Comparison of ENCODE assay signal across 19 cellular contexts in the genomic region with DNA sequence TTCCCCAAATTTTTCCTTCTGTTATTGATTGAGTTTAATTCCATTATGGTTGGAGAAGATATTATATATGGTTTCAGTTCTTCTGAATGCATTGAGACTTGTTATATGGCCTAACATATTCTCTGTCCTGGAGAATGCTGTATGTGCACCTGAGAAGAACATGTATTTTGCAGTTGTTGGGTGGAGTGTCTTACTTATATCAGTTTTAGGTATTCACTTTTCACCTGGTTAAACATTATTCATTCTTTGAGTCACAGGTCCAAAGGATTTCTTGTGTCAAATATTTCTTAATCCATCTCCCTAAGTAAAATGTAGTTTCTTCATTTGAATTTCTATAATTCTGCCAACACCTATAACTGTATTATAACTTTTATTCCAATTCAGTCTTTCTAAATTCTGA. TPM values are rescaled to one million over a fixed set of nuclear protein-coding genes. Genes with fewer than 3 reads are reported as not detected.
A peak's percentile ranks its signal among the peaks of the same experiment; 100 is the strongest.
DNase-seq lines count a peak whose midpoint lies in the region; FAIRE-seq and TF ChIP-seq lines count a peak whose summit lies in the region.
"Had no signal": no experiment of that assay in that cellular context is flagged by ENCODE, and none has a peak within 500 bp of the region (broad histone marks: within the 10 kb centered on the region; RNA-seq: fewer than 3 reads in every experiment).

No MANE protein-coding gene starts in this region.

- intact Hi-C loops in CD4-positive, alpha-beta memory T cell (cut with micrococcal nuclease), result no loop called here

- POLR2A ChIA-PET in CD8-positive, alpha-beta memory T cell (lab: Charles Lee), result no interaction called here
- POLR2A ChIA-PET in GM10248 (lab: Yijun Ruan, JAX), result no interaction called here
- POLR2A ChIA-PET in CD4-positive, alpha-beta memory T cell (lab: Charles Lee; ENCODE audit: partially characterized antibody), result no interaction called here

- H3K4me1 Mint-ChIP-seq in CD8-positive, alpha-beta memory T cell, result peaks cover 2 to 6% (median 6%) of the 10 kb centered on the region in 3 donors
- peaks cover 0 to 6% (median 2%) of the 10 kb centered on the region in 4 donors for H3K4me1 Mint-ChIP-seq in CD4-positive, alpha-beta memory T cell

- H3K9me3 ChIP-seq in mucosa of rectum (ENCODE audit: control insufficient read depth in 2 of 2, low read length in 2 of 2) (no peaks in the 10 kb centered on the region), subcutaneous abdominal adipose tissue (ENCODE audit: control insufficient read depth in 5 of 5, low read length in 5 of 5) (peaks cover 0 to 3% (median 0%) of the 10 kb centered on the region in 5 donors)
- H3K9me3 ChIP-seq in CD8-positive, alpha-beta memory T cell (ENCODE audit: low read length), result no peaks in the 10 kb centered on the region
- H3K9me3 ChIP-seq in CD4-positive, alpha-beta memory T cell (ENCODE audit: control insufficient read depth in 1 of 2, low read length in 2 of 2), result no peaks in the 10 kb centered on the region
- H3K9me3 ChIP-seq: A549, BE2C, Caco-2 had no signal

- H3K4me3 ChIP-seq in bronchial epithelial cell (ENCODE audit: low read depth, low read length) (no peak overlapping the region), mucosa of rectum (ENCODE audit: low read length in 2 of 2) (peak overlapping the region; percentile 37 to 50), subcutaneous abdominal adipose tissue (ENCODE audit: low read depth in 1 of 5, low read length in 5 of 5) (no peak overlapping the region)
- no peak overlapping the region for H3K4me3 ChIP-seq in CD8-positive, alpha-beta memory T cell (ENCODE audit: low read length)
- H3K4me3 ChIP-seq in CD4-positive, alpha-beta memory T cell (ENCODE audit: low read length in 2 of 2), result no peak overlapping the region
- H3K4me3 ChIP-seq: A549 had no signal

- no peaks in the 10 kb centered on the region for H3K36me3 ChIP-seq in bronchial epithelial cell (ENCODE audit: control insufficient read depth, insufficient read depth, low read length)
- no peaks in the 10 kb centered on the region for H3K36me3 ChIP-seq in mucosa of rectum (ENCODE audit: control insufficient read depth in 2 of 2, insufficient read depth in 2 of 2, low read length in 2 of 2)
- H3K36me3 ChIP-seq in subcutaneous abdominal adipose tissue (ENCODE audit: control insufficient read depth in 5 of 5, insufficient read depth in 5 of 5, low read length in 5 of 5), result no peaks in the 10 kb centered on the region
- no peaks in the 10 kb centered on the region for H3K36me3 ChIP-seq in CD8-positive, alpha-beta memory T cell (ENCODE audit: insufficient read depth, low read length)
- no peaks in the 10 kb centered on the region for H3K36me3 ChIP-seq in CD4-positive, alpha-beta memory T cell (ENCODE audit: insufficient read depth, low read length)
- H3K36me3 ChIP-seq: BE2C had no signal

- CTCF ChIA-PET in CD8-positive, alpha-beta memory T cell (lab: Charles Lee), result no interaction called here
- CTCF ChIA-PET in GM10248 (lab: Yijun Ruan, JAX), result no interaction called here
- CTCF ChIA-PET in CD4-positive, alpha-beta memory T cell (lab: Charles Lee; ENCODE audit: partially characterized antibody), result no interaction called here

- H3K9me3 Mint-ChIP-seq in CD8-positive, alpha-beta memory T cell, result no peaks in the 10 kb centered on the region
- no peaks in the 10 kb centered on the region for H3K9me3 Mint-ChIP-seq in CD4-positive, alpha-beta memory T cell
- H3K9me3 Mint-ChIP-seq: CD8-positive, alpha-beta T cell; HFFc6 had no signal

- TF ChIP-seq CTCF in bronchial epithelial cell (IDR thresholded peaks at IDR 0.05; ENCODE audit: insufficient read depth, low read length, severe bottlenecking), result no peak
- no peak for TF ChIP-seq CTCF in GM10248 (IDR thresholded peaks at IDR 0.05; ENCODE audit: control extremely low read depth, extremely low read depth, low read depth, missing control alignments)

- no peak for FAIRE-seq in bronchial epithelial cell (lab: Jason Lieb, UNC)
- FAIRE-seq: A549 had no signal

- peaks cover 22 to 39% of the 10 kb centered on the region in 2 donors for H3K4me1 ChIP-seq in mucosa of rectum (ENCODE audit: control insufficient read depth in 2 of 2, insufficient read depth in 2 of 2, low read length in 2 of 2)
- H3K4me1 ChIP-seq in subcutaneous abdominal adipose tissue (ENCODE audit: control insufficient read depth in 5 of 5, insufficient read depth in 5 of 5, low read length in 5 of 5), result peaks cover 0 to 25% (median 15%) of the 10 kb centered on the region in 5 donors
- H3K4me1 ChIP-seq in CD8-positive, alpha-beta memory T cell (ENCODE audit: insufficient read depth, low read length), result no peaks in the 10 kb centered on the region
- no peaks in the 10 kb centered on the region for H3K4me1 ChIP-seq in CD4-positive, alpha-beta memory T cell (ENCODE audit: insufficient read depth, low read length)
- H3K4me1 ChIP-seq: BE2C had no signal

- H3K36me3 Mint-ChIP-seq in CD8-positive, alpha-beta memory T cell, result peaks cover 0 to 8% (median 2%) of the 10 kb centered on the region in 3 donors
- no peaks in the 10 kb centered on the region for H3K36me3 Mint-ChIP-seq in CD4-positive, alpha-beta memory T cell
- H3K36me3 Mint-ChIP-seq: CD8-positive, alpha-beta T cell had no signal

- no peaks in the 10 kb centered on the region for H3K27me3 ChIP-seq in bronchial epithelial cell (ENCODE audit: control insufficient read depth, insufficient read depth, low read length)
- no peaks in the 10 kb centered on the region for H3K27me3 ChIP-seq in mucosa of rectum (ENCODE audit: control insufficient read depth in 2 of 2, insufficient read depth in 2 of 2, low read length in 2 of 2)
- no peaks in the 10 kb centered on the region for H3K27me3 ChIP-seq in subcutaneous abdominal adipose tissue (ENCODE audit: control insufficient read depth in 5 of 5, insufficient read depth in 4 of 5, low read length in 5 of 5)
- H3K27me3 ChIP-seq in CD8-positive, alpha-beta memory T cell (ENCODE audit: insufficient read depth, low read length, poor library complexity, severe bottlenecking), result peaks cover 4% of the 10 kb centered on the region
- H3K27me3 ChIP-seq in CD4-positive, alpha-beta memory T cell (ENCODE audit: insufficient read depth, low read length), result no peaks in the 10 kb centered on the region
- H3K27me3 ChIP-seq: BE2C had no signal

- H3K27ac Mint-ChIP-seq in CD8-positive, alpha-beta memory T cell, result no peak overlapping the region
- no peak overlapping the region for H3K27ac Mint-ChIP-seq in CD4-positive, alpha-beta memory T cell
- H3K27ac Mint-ChIP-seq: CD8-positive, alpha-beta T cell; HFFc6 had no signal

- H3K27me3 Mint-ChIP-seq in CD8-positive, alpha-beta memory T cell, result peaks cover 16 to 46% of the 10 kb centered on the region in 2 donors
- H3K27me3 Mint-ChIP-seq in CD4-positive, alpha-beta memory T cell, result peaks cover 18 to 21% of the 10 kb centered on the region in 2 donors

- H3K27ac ChIP-seq in epithelial cell of prostate (peak overlapping the region; percentile 55), mucosa of rectum (ENCODE audit: low read depth in 2 of 2, low read length in 2 of 2) (peak overlapping the region; percentile 83 to 90), subcutaneous abdominal adipose tissue (ENCODE audit: low read depth, low read length) (peak overlapping the region; percentile 11)
- no peak overlapping the region for H3K27ac ChIP-seq in CD8-positive, alpha-beta memory T cell (ENCODE audit: low read depth, low read length)
- H3K27ac ChIP-seq in CD4-positive, alpha-beta memory T cell (ENCODE audit: low read depth, low read length), result no peak overlapping the region
- H3K27ac ChIP-seq: A549, C4-2B had no signal

- H3K4me3 Mint-ChIP-seq in CD8-positive, alpha-beta memory T cell, result no peak overlapping the region
- H3K4me3 Mint-ChIP-seq in CD4-positive, alpha-beta memory T cell, result no peak overlapping the region
- H3K4me3 Mint-ChIP-seq: CD8-positive, alpha-beta T cell; HFFc6 had no signal

- peak overlapping the region; percentile 35 to 56 for H3K9ac ChIP-seq in mucosa of rectum (ENCODE audit: low read depth in 1 of 2, low read length in 2 of 2)
- H3K9ac ChIP-seq in subcutaneous abdominal adipose tissue (ENCODE audit: low read length in 5 of 5), result no peak overlapping the region

- DNase-seq in bronchial epithelial cell (ENCODE audit: low read depth) (peak; percentile 77), epithelial cell of prostate (ENCODE audit: low read depth, low spot score) (no peak), GM10248 (ENCODE audit: extremely low spot score) (no peak)
- no peak for DNase-seq in CD8-positive, alpha-beta memory T cell
- no peak for DNase-seq in CD4-positive, alpha-beta memory T cell
- DNase-seq: BE2C; Caco-2; CD8-positive, alpha-beta T cell; DND-41; GDM1; HCEC 1CT; HFFc6 had no signal

RNA-seq across cellular contexts. Expression of gene ACKR2, which starts 17.8 kb away (rescaled TPM):
- 1.3 and 3.3 TPM in 2 replicates for total RNA-seq in bronchial epithelial cell
- total RNA-seq in CD8-positive, alpha-beta memory T cell, result under 1 TPM; 0.20 to 0.92 TPM
- not detected for polyA plus RNA-seq in CD8-positive, alpha-beta memory T cell
- total RNA-seq in CD4-positive, alpha-beta memory T cell, result under 1 TPM; 0.28 to 0.49 TPM
- polyA plus RNA-seq in CD4-positive, alpha-beta memory T cell, result not detected
- total RNA-seq: H4, HT1080 had no signal

RNA-seq across cellular contexts. Expression of gene HIGD1A, which starts 22.7 kb away (rescaled TPM):
- 219 and 291 TPM in 2 replicates for total RNA-seq in bronchial epithelial cell
- total RNA-seq in CD8-positive, alpha-beta memory T cell, result 10 to 100 TPM; 89.3 to 93.2 TPM
- polyA plus RNA-seq in CD8-positive, alpha-beta memory T cell, result 101 TPM
- total RNA-seq in CD4-positive, alpha-beta memory T cell, result 10 to 100 TPM; 24.3 to 26.7 TPM
- 100 to 1,000 TPM in 1 of 2 donors, 10 to 100 TPM in 1; 91.3 to 157 TPM for polyA plus RNA-seq in CD4-positive, alpha-beta memory T cell

RNA-seq across cellular contexts. Expression of gene CYP8B1, which starts 48.7 kb away (rescaled TPM):
- total RNA-seq in bronchial epithelial cell, result not detected in 2 replicates
- total RNA-seq in CD8-positive, alpha-beta memory T cell, result not detected
- not detected for polyA plus RNA-seq in CD8-positive, alpha-beta memory T cell
- not detected for total RNA-seq in CD4-positive, alpha-beta memory T cell
- polyA plus RNA-seq in CD4-positive, alpha-beta memory T cell, result not detected
- total RNA-seq: Caco-2; CD8-positive, alpha-beta T cell; H4; HFFc6; HT1080 had no signal
- polyA plus RNA-seq: A549, AG04450 had no signal

RNA-seq across cellular contexts. Expression of gene CCDC13, which starts 54.0 kb away (rescaled TPM):
- total RNA-seq in bronchial epithelial cell, result 1.4 and 1.6 TPM in 2 replicates
- under 1 TPM; 0.42 to 0.44 TPM for total RNA-seq in CD8-positive, alpha-beta memory T cell
- 0.33 TPM for polyA plus RNA-seq in CD8-positive, alpha-beta memory T cell
- under 1 TPM; 0.72 to 0.96 TPM for total RNA-seq in CD4-positive, alpha-beta memory T cell
- under 1 TPM; 0.15 to 0.25 TPM for polyA plus RNA-seq in CD4-positive, alpha-beta memory T cell
- total RNA-seq: H4, HT1080 had no signal

Comparison
In these comparisons a context has a peak if more than half of its experiments do, and no peak if none do; other contexts are left out.
1. H3K4me3 ChIP-seq: peak in mucosa of rectum (2 of 2); none in bronchial epithelial cell (single experiment), subcutaneous abdominal adipose tissue (0 of 5), CD8-positive, alpha-beta memory T cell (single experiment) and CD4-positive, alpha-beta memory T cell (0 of 2).
2. H3K27ac ChIP-seq: peak in epithelial cell of prostate (single experiment), mucosa of rectum (2 of 2) and subcutaneous abdominal adipose tissue (single experiment); none in CD8-positive, alpha-beta memory T cell (single experiment) and CD4-positive, alpha-beta memory T cell (single experiment).
3. H3K9ac ChIP-seq: peak in mucosa of rectum (2 of 2); none in subcutaneous abdominal adipose tissue (0 of 5).